23 cellular contexts compared by ENCODE assay signal in genomic region chr18:62737474-62737873, GRCh38.
"Had no signal": no experiment of that assay in that cellular context is flagged by ENCODE, and none has a peak within 500 bp of the region (broad histone marks: within the 10 kb centered on the region; RNA-seq: fewer than 3 reads in every experiment).

No MANE protein-coding gene starts in this region.

- H3K27me3 Mint-ChIP-seq: naive B cell had no signal

- H3K27ac Mint-ChIP-seq: naive B cell, nephron had no signal

- H3K4me3 Mint-ChIP-seq: naive B cell, nephron had no signal

- H3K27ac ChIP-seq: epithelial cell of prostate, esophagus muscularis mucosa, gastroesophageal sphincter, neutrophil, right atrium auricular region, sigmoid colon, skin epidermis, stomach, thoracic aorta, transverse colon had no signal

- H3K27me3 ChIP-seq: dorsolateral prefrontal cortex, esophagus muscularis mucosa, gastroesophageal sphincter, neutrophil, right atrium auricular region, sigmoid colon, stomach, transverse colon had no signal

- H3K9me3 ChIP-seq: esophagus muscularis mucosa, gastroesophageal sphincter, neutrophil, sigmoid colon, thoracic aorta, transverse colon had no signal

- H3K4me3 ChIP-seq: esophagus muscularis mucosa, gastroesophageal sphincter, lung, right atrium auricular region, sigmoid colon, skin epidermis, stomach, thoracic aorta, transverse colon had no signal

- H3K36me3 ChIP-seq: esophagus muscularis mucosa, gastroesophageal sphincter, neutrophil, right atrium auricular region, sigmoid colon, stomach, thoracic aorta, transverse colon had no signal

- DNase-seq: cortex of kidney; dorsolateral prefrontal cortex; effector memory CD4-positive, alpha-beta T cell; foreskin fibroblast; glutamatergic neuron; left colon; left ventricle myocardium superior; mesenchymal stem cell; naive B cell; sigmoid colon; stimulated activated naive CD4-positive, alpha-beta T cell; stomach; substantia nigra; transverse colon had no signal
